Comparison of ENCODE assay signal across 23 cellular contexts in the genomic region with DNA sequence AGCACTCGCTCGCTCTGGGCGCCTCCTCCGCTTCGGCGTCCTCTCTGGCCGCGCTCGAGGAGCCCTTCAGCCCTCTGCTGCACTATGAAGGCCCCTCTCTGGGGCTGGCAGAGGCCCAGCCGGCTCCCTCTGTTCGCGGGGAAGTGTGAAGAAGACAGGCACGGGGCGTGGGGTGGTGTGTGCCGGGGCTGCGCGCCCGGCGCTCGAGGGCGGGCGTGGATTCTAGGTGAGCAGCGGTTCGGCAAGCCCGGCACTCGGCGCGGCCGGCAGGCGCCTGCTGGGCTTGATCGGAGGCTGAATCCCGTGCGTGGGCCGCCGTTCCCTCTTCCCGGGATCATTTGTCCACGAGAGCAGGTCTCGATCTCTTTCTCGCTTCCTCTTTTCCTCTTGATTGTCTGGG.
"Had no signal": no experiment of that assay in that cellular context is flagged by ENCODE, and none has a peak within 500 bp of the region (broad histone marks: within the 10 kb centered on the region; RNA-seq: fewer than 3 reads in every experiment).

No MANE protein-coding gene starts in this region.

- DNase-seq: IMR-90, Kasumi-1, MM.1S, NCI-H1048, NCI-H1105, NCI-H1417, NCI-H1436 treated with DMSO at 0.1 percent for 48 hours, NCI-H1694, NCI-H187 treated with DMSO at 0.1 percent for 48 hours, NCI-H2029 treated with DMSO at 0.1 percent for 48 hours, NCI-H2107, NCI-H2227 treated with DMSO at 0.1 percent for 48 hours, NCI-H524, NCI-H526 treated with DMSO at 0.1 percent for 48 hours, NCI-H748 treated with DMSO at 0.1 percent for 48 hours, PC-3, SHP77 treated with DMSO at 0.1 percent for 48 hours, SJCRH30 had no signal

- H3K27ac ChIP-seq: KMS-11, RWPE1, SJCRH30 had no signal

- H3K4me2 ChIP-seq: KMS-11 had no signal

- H3K4me3 ChIP-seq: SJCRH30 had no signal

- H3K27me3 ChIP-seq: SJCRH30 had no signal

- H3K4me1 ChIP-seq: SJCRH30 had no signal

- ATAC-seq: HepG2, Panc1, PC-3, SK-N-SH treated with all-trans-retinoic acid at 6 μM for 48 hours had no signal

- H3K36me3 ChIP-seq: SJCRH30 had no signal

- H3K9me3 ChIP-seq: SJCRH30 had no signal
